In the genomic region with DNA sequence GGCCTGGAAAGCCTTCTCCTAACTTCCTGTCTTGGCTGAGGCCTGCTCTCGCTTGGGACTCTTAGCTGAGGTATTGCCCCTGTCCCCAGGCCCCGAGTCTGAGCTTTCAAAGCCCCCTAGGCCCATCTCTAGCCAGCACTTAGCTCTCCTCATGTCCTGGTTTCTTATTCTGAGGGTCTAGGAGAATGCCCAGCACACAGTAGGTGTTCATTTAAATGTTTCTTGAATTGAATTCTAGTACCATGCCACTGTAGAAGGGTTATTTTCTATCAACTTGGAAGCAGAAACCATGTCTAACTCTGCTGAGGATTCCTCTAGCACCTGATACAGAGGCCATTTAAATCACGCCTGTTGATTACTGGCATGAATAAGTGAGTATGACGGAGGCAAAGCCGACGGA, we compare ENCODE assay signal across 32 cellular contexts.
"Had no signal": no experiment of that assay in that cellular context is flagged by ENCODE, and none has a peak within 500 bp of the region (broad histone marks: within the 10 kb centered on the region; RNA-seq: fewer than 3 reads in every experiment).

No MANE protein-coding gene starts in this region.

- H3K4me2 ChIP-seq: SK-N-SH had no signal

- DNase-seq: activated B cell treated with CpG ODN at 0.5 μM for 24 hours; activated CD4-positive, alpha-beta memory T cell treated with anti-CD3 and anti-CD28 coated beads for 36 hours; activated CD4-positive, alpha-beta T cell treated with anti-CD3 and anti-CD28 coated beads for 4 hours; activated CD4-positive, alpha-beta T cell treated with anti-CD3 and anti-CD28 coated beads, Interleukin-2, amount 50 U/mL, for 1 hour; activated CD4-positive, CD25-positive, alpha-beta regulatory T cell treated with anti-CD3 and anti-CD28 coated beads, Interleukin-2, amount 50 U/mL, for 72 hours; activated CD8-positive, alpha-beta memory T cell treated with anti-CD3 and anti-CD28 coated beads, Interleukin-2, amount 50 U/mL, for 4 hours; activated gamma-delta T cell treated with Interleukin-2 at 50 U/mL for 16 hours; activated naive CD4-positive, alpha-beta T cell treated with anti-CD3 and anti-CD28 coated beads for 36 hours; activated T-cell treated with anti-CD3 and anti-CD28 coated beads for 4 hours; activated T-cell treated with anti-CD3 and anti-CD28 coated beads, Interleukin-2, amount 50 U/mL, for 4 hours; adrenal gland; body of pancreas; NCI-H1092 treated with DMSO at 0.1 percent for 48 hours; NCI-H1417; NCI-H146; NCI-H187; NCI-H2029 treated with DMSO at 0.1 percent for 48 hours; NCI-H2107; NCI-H2171; NCI-H446; NCI-H510A treated with DMSO at 0.1 percent for 48 hours; NCI-H69; SHP77; SJCRH30; SK-N-SH had no signal

- H3K36me3 Mint-ChIP-seq: activated CD4-positive, alpha-beta memory T cell treated with anti-CD3 and anti-CD28 coated beads for 36 hours; activated naive CD4-positive, alpha-beta T cell treated with anti-CD3 and anti-CD28 coated beads, Interleukin-2, amount 50 U/mL, for 72 hours had no signal

- H3K27ac Mint-ChIP-seq: activated B cell treated with CpG ODN at 0.5 μM for 24 hours; activated CD4-positive, alpha-beta memory T cell treated with anti-CD3 and anti-CD28 coated beads for 36 hours; activated naive CD4-positive, alpha-beta T cell treated with anti-CD3 and anti-CD28 coated beads for 36 hours; activated T-helper 1 cell treated with anti-CD3 and anti-CD28 coated beads, Interleukin-12 subunit alpha, Interleukin-12 subunit beta, Interleukin-2, Interleukin-4 antibody, amounts not matched to agents 30 ng/mL and 10 ng/mL and 1 ng/mL, durations not matched to agents 14 hours and 24 hours and 36 hours; T-helper 1 cell treated with Interleukin-12 subunit alpha and Interleukin-12 subunit beta and Interleukin-4 antibody, amounts not matched to agents 30 μg/mL and 1 μg/mL, for 36 hours had no signal

- ATAC-seq: activated naive CD4-positive, alpha-beta T cell treated with anti-CD3 and anti-CD28 coated beads, Interleukin-2, amount 50 U/mL, for 72 hours; activated T-cell treated with anti-CD3 and anti-CD28 coated beads, Interleukin-2, amount 50 U/mL, for 4 hours; Panc1 had no signal

- H3K9me3 Mint-ChIP-seq: activated B cell treated with CpG ODN at 0.5 μM for 24 hours; activated CD4-positive, alpha-beta memory T cell treated with anti-CD3 and anti-CD28 coated beads for 36 hours; activated naive CD4-positive, alpha-beta T cell treated with anti-CD3 and anti-CD28 coated beads for 36 hours; activated naive CD4-positive, alpha-beta T cell treated with anti-CD3 and anti-CD28 coated beads, Interleukin-2, amount 50 U/mL, for 72 hours; activated T-cell treated with anti-CD3 and anti-CD28 coated beads, Interleukin-2, amount 50 U/mL, for 4 hours; activated T-helper 1 cell treated with anti-CD3 and anti-CD28 coated beads, Interleukin-12 subunit alpha, Interleukin-12 subunit beta, Interleukin-2, Interleukin-4 antibody, amounts not matched to agents 30 ng/mL and 10 ng/mL and 1 ng/mL, durations not matched to agents 14 hours and 24 hours and 36 hours; T-helper 1 cell treated with Interleukin-12 subunit alpha and Interleukin-12 subunit beta and Interleukin-4 antibody, amounts not matched to agents 30 μg/mL and 1 μg/mL, for 36 hours had no signal

- H3K27me3 ChIP-seq: adrenal gland, body of pancreas, breast epithelium had no signal

- H3K4me3 ChIP-seq: adrenal gland, body of pancreas, breast epithelium, SJCRH30 had no signal

- H3K9me3 ChIP-seq: adrenal gland, body of pancreas, breast epithelium, SJCRH30, SK-N-SH had no signal

- FAIRE-seq: astrocyte had no signal

- H3K4me1 Mint-ChIP-seq: activated B cell treated with CpG ODN at 0.5 μM for 24 hours had no signal

- H3K27ac ChIP-seq: adrenal gland, body of pancreas, breast epithelium, SJCRH30, VCaP had no signal

- H3K9ac ChIP-seq: SK-N-SH had no signal

- H3K4me1 ChIP-seq: adrenal gland, breast epithelium had no signal

- H3K36me3 ChIP-seq: adrenal gland, breast epithelium, SJCRH30 had no signal

- H3K4me3 Mint-ChIP-seq: activated B cell treated with CpG ODN at 0.5 μM for 24 hours; activated CD4-positive, alpha-beta memory T cell treated with anti-CD3 and anti-CD28 coated beads for 36 hours; activated naive CD4-positive, alpha-beta T cell treated with anti-CD3 and anti-CD28 coated beads for 36 hours; activated T-cell treated with anti-CD3 and anti-CD28 coated beads, Interleukin-2, amount 50 U/mL, for 4 hours; activated T-helper 1 cell treated with anti-CD3 and anti-CD28 coated beads, Interleukin-12 subunit alpha, Interleukin-12 subunit beta, Interleukin-2, Interleukin-4 antibody, amounts not matched to agents 30 ng/mL and 10 ng/mL and 1 ng/mL, durations not matched to agents 14 hours and 24 hours and 36 hours; T-helper 1 cell treated with Interleukin-12 subunit alpha and Interleukin-12 subunit beta and Interleukin-4 antibody, amounts not matched to agents 30 μg/mL and 1 μg/mL, for 36 hours had no signal
